Comparison of ENCODE assay signal across 29 cellular contexts in the genomic region with DNA sequence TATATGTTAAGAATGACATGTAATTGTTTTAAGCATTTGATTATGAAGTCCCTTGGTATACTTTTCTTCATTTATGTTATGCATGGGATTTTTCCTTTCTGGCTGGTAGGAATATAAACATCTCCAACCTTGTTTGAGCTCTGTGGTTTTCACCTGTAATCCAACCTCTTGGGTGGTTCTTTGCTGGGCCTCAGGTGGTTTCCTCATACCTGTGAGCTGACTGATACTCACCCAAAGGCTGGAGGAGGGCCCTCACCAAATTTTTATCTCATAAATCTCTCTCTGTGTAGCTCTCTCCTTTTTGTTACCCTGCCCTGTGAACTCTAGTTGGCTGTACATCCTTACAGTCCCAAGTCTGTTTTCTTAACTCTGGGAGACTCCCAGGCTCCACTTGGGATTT. TPM values are rescaled to one million over a fixed set of nuclear protein-coding genes. Genes with fewer than 3 reads are reported as not detected.
A peak's percentile ranks its signal among the peaks of the same experiment; 100 is the strongest.
DNase-seq lines count a peak whose midpoint lies in the region; ATAC-seq, FAIRE-seq and TF ChIP-seq lines count a peak whose summit lies in the region.
"Had no signal": no experiment of that assay in that cellular context is flagged by ENCODE, and none has a peak within 500 bp of the region (broad histone marks: within the 10 kb centered on the region; RNA-seq: fewer than 3 reads in every experiment).

No MANE protein-coding gene starts in this region.

- 0 out of 2 replicates have a peak overlapping the region, but pooled peaks have one; percentile 43 for H3K27ac ChIP-seq in HUES6 (ENCODE audit: low read depth, low read length)
- H3K27ac ChIP-seq: A549; BLaER1 treated with 17β-estradiol and CSF1 and Interleukin-3, amounts not matched to agents 10 nM and 100 nM; GM23248 had no signal

- H3K27me3 ChIP-seq in HUES6 (ENCODE audit: control insufficient read depth, insufficient read depth, low read length) (no peaks in the 10 kb centered on the region), bronchial epithelial cell (ENCODE audit: control insufficient read depth, insufficient read depth, low read length) (no peaks in the 10 kb centered on the region)
- H3K27me3 ChIP-seq: BE2C; BLaER1 treated with 17β-estradiol and CSF1 and Interleukin-3, amounts not matched to agents 10 nM and 100 nM had no signal

- H3K4me1 ChIP-seq in HUES6 (ENCODE audit: control insufficient read depth, insufficient read depth, low read length), result no peaks in the 10 kb centered on the region
- H3K4me1 ChIP-seq: A549; BE2C; BLaER1 treated with 17β-estradiol and CSF1 and Interleukin-3, amounts not matched to agents 10 nM and 100 nM had no signal

- H3K4me3 ChIP-seq in HUES6 (ENCODE audit: low read depth, low read length) (no peak overlapping the region), bronchial epithelial cell (ENCODE audit: low read depth, low read length) (no peak overlapping the region)
- H3K4me3 ChIP-seq: A549; BLaER1 treated with 17β-estradiol and CSF1 and Interleukin-3, amounts not matched to agents 10 nM and 100 nM; GM23248 had no signal

- H3K9me3 ChIP-seq in HUES6 (ENCODE audit: control insufficient read depth, insufficient read depth, low read depth, low read length), result no peaks in the 10 kb centered on the region
- H3K9me3 ChIP-seq: A549; BE2C; BLaER1 treated with 17β-estradiol and CSF1 and Interleukin-3, amounts not matched to agents 10 nM and 100 nM had no signal

- H3K9ac ChIP-seq in HUES6 (ENCODE audit: low read length), result no peak overlapping the region
- H3K9ac ChIP-seq: BLaER1 treated with 17β-estradiol and CSF1 and Interleukin-3, amounts not matched to agents 10 nM and 100 nM; GM23248 had no signal

- DNase-seq in M059J (ENCODE audit: low read depth) (peak; percentile 7), bronchial epithelial cell (ENCODE audit: low read depth) (peak; percentile 37), kidney tubule cell (ENCODE audit: low spot score) (peak; percentile 46), omental fat pad (ENCODE audit: low spot score) (no peak), NCI-H345 treated with DMSO at 0.1 percent for 48 hours (lab: John Stamatoyannopoulos, UW; ENCODE audit: unreplicated experiment) (no peak)
- DNase-seq: 8988T; ACHN; AML-193; BE2C; CD4-positive, alpha-beta T cell; CD8-positive, alpha-beta memory T cell; DMS 273 treated with DMSO at 0.1 percent for 48 hours; DMS53; DMS79 treated with DMSO at 0.1 percent for 48 hours; GF-D8; GM23248; H9 had no signal

- no peak for ATAC-seq in omental fat pad (ENCODE audit: low FRiP score)
- ATAC-seq in GM18868 (IDR thresholded peaks at IDR 0.05; ENCODE audit: unreplicated experiment), result no peak
- ATAC-seq: A549, HCT116 had no signal

- no peak for FAIRE-seq in bronchial epithelial cell (lab: Jason Lieb, UNC)
- FAIRE-seq: A549, D721Med, GM12891, GM18507, GM19239 had no signal

- TF ChIP-seq CTCF in bronchial epithelial cell (IDR thresholded peaks at IDR 0.05; ENCODE audit: insufficient read depth, low read length, severe bottlenecking), result no peak
- TF ChIP-seq CTCF in omental fat pad (IDR thresholded peaks at IDR 0.05), result no peak

- H3K36me3 ChIP-seq in HUES6 (ENCODE audit: control insufficient read depth, insufficient read depth, low read length), result no peaks in the 10 kb centered on the region
- H3K36me3 ChIP-seq in bronchial epithelial cell (ENCODE audit: control insufficient read depth, insufficient read depth, low read length), result no peaks in the 10 kb centered on the region
- H3K36me3 ChIP-seq: BE2C; BLaER1 treated with 17β-estradiol and CSF1 and Interleukin-3, amounts not matched to agents 10 nM and 100 nM had no signal

RNA-seq across cellular contexts. Expression of gene C6, which starts 39.8 kb away (rescaled TPM):
- 0.17 and 1.6 TPM in 2 replicates for total RNA-seq in M059J (2014; rRNA removed; shearing (Covaris generic))
- not detected in 2 replicates for total RNA-seq in bronchial epithelial cell
- total RNA-seq in omental fat pad, result 10 to 100 TPM in 3 of 4 donors, 1 to 10 TPM in 1; 9.4 to 27.9 (median 15.4) TPM
- total RNA-seq: CD4-positive, alpha-beta T cell; CD8-positive, alpha-beta memory T cell; Daoy; G401; GM23248; H4; H9 had no signal

Comparison
In these comparisons a context has a peak if more than half of its experiments do, and no peak if none do; other contexts are left out.
1. DNase-seq: peak in M059J (single experiment), bronchial epithelial cell (single experiment) and kidney tubule cell (single experiment); none in omental fat pad (single experiment) and NCI-H345 treated with DMSO at 0.1 percent for 48 hours (single experiment).